ENCODE assay signal across 10 cellular contexts in the genomic region with DNA sequence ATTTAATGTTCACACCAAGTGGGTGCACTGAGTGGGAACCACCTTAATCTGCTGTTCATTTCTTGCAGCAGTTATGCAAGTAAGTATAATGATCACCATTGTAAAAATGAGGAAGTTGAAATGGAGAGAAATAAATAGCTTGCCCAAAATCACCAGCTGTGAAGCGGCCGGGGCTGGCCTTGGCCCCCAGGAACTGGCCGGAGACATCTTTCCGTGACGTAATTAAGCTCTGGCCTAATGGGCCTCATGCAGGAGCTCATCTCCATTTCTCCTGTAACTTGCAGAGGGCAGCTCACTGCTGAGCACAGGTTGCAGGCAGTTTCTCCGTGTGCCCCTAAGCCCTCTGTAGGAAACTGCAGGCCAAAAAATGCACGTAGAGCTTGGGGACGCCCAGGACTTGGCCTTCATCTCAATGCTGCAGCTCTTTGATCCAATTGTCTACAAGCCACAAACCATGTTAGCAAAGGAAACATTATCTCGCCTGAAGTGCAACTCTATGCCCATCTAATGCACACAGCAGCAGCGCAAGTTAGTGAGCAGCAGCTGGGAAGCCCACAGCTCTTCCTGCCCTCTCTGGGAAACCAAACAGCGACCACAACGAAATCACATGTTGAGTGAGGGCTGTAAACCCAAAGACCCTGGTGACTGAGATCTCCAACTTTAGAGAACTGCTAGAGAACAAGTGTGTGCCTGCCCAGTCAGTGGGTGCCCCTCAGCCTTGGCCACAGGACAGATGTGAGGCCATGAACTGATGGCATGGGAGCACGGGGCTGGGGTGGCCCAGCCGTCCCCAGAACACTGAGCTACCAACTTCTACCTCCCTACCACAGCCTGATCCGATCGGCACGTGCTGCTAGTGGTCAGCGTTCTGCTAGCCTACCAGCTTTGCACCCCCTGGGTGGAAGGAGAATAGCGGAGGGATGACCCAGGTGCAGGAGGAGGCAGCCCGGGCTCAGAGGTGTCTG. TPM values are rescaled to one million over a fixed set of nuclear protein-coding genes. Genes with fewer than 3 reads are reported as not detected.
DNase-seq lines count a peak whose midpoint lies in the region; ATAC-seq, FAIRE-seq and TF ChIP-seq lines count a peak whose summit lies in the region.
"Had no signal": no experiment of that assay in that cellular context is flagged by ENCODE, and none has a peak within 500 bp of the region (broad histone marks: within the 10 kb centered on the region; RNA-seq: fewer than 3 reads in every experiment).

No MANE protein-coding gene starts in this region.

- intact Hi-C loops in heart left ventricle (cut with DNase I): no loop called here

- H3K9me3 Mint-ChIP-seq in mesothelial cell of epicardium: no peaks in the 10 kb centered on the region

- FAIRE-seq in GM12891 (lab: Jason Lieb, UNC): peak; percentile 70
- FAIRE-seq: G401.6 had no signal

- TF ChIP-seq CTCF in heart left ventricle (IDR thresholded peaks at IDR 0.05) (no peak), mesothelial cell of epicardium (IDR thresholded peaks at IDR 0.05; ENCODE audit: unreplicated experiment) (no peak)

- H3K36me3 ChIP-seq in heart left ventricle: peaks cover 0 to 22% (median 6%) of the 10 kb centered on the region in 9 donors

- H3K36me3 Mint-ChIP-seq in mesothelial cell of epicardium: peaks cover 41% of the 10 kb centered on the region
- H3K36me3 Mint-ChIP-seq in T-helper 17 cell (ENCODE audit: low read depth): peaks cover 2% of the 10 kb centered on the region

- H3K27me3 Mint-ChIP-seq in mesothelial cell of epicardium (ENCODE audit: low read depth): no peaks in the 10 kb centered on the region
- H3K27me3 Mint-ChIP-seq in T-helper 17 cell: peaks cover 39% of the 10 kb centered on the region

- no peak overlapping the region for H3K4me3 Mint-ChIP-seq in mesothelial cell of epicardium
- H3K4me3 Mint-ChIP-seq in T-helper 17 cell: no peak overlapping the region

- peaks cover 16% of the 10 kb centered on the region for H3K4me1 Mint-ChIP-seq in mesothelial cell of epicardium
- H3K4me1 Mint-ChIP-seq in T-helper 17 cell: no peaks in the 10 kb centered on the region

- TF ChIP-seq POLR2A in GM12891 (IDR thresholded peaks at IDR 0.05; ENCODE audit: low read depth, low read length): no peak
- TF ChIP-seq POLR2A in heart left ventricle (IDR thresholded peaks at IDR 0.05): no peak

- H3K27ac Mint-ChIP-seq in mesothelial cell of epicardium (no peak overlapping the region), T-helper 17 cell (no peak overlapping the region)

- peak overlapping the region in 2 of 12 donors; percentile 0 to 32 for H3K27ac ChIP-seq in heart left ventricle

- DNase-seq in GM12891 (ENCODE audit: insufficient read length, low spot score) (no peak), heart left ventricle (peak in 4 of 5 donors; percentile 48 to 71 (median 54)), mesothelial cell of epicardium (ENCODE audit: low spot score in 2 of 2, unreplicated experiment in 2 of 2) (no peak), NCI-H82 treated with DMSO at 0.1 percent for 48 hours (lab: John Stamatoyannopoulos, UW; ENCODE audit: unreplicated experiment) (no peak), T-helper 17 cell (no peak), NCI-H510A treated with DMSO at 0.1 percent for 48 hours (lab: John Stamatoyannopoulos, UW) (no peak)

- peaks cover 0 to 26% (median 2%) of the 10 kb centered on the region in 12 donors for H3K4me1 ChIP-seq in heart left ventricle

- H3K27me3 ChIP-seq in heart left ventricle: no peaks in the 10 kb centered on the region

- no peak overlapping the region for H3K4me3 ChIP-seq in heart left ventricle

- no peaks in the 10 kb centered on the region for H3K9me3 ChIP-seq in heart left ventricle
- H3K9me3 ChIP-seq in T-helper 17 cell (ENCODE audit: control insufficient read depth, low read length, poor library complexity, severe bottlenecking): peaks cover 4% of the 10 kb centered on the region

- WGBS in heart left ventricle, 4 donors: 83 to 93% (median 88%) methylated on average over 19 to 20 of the region's 20 CpGs

- peak; percentile 68 for ATAC-seq in GM21381 (IDR thresholded peaks at IDR 0.05; ENCODE audit: unreplicated experiment)
- ATAC-seq in HG03520 (IDR thresholded peaks at IDR 0.05; ENCODE audit: unreplicated experiment): peak; percentile 63
- ATAC-seq in heart left ventricle: peak; percentile 35 to 73 (median 60)
- no peak for ATAC-seq in T-helper 17 cell
- ATAC-seq: left colon had no signal

TF ChIP-seq in GM12891, 5 proteins besides CTCF, POLR2A, EP300 and RAD21:
- TF ChIP-seq TAF1 (IDR thresholded peaks at IDR 0.05; ENCODE audit: low read depth, low read length): 0 out of 2 replicates have a peak, but pooled peaks have one; percentile 47
- peak; percentile 32; the same call in 1 of the 2 replicates for TF ChIP-seq POU2F2 (IDR thresholded peaks at IDR 0.05; ENCODE audit: low read depth, low read length)
- peak; percentile 75 for TF ChIP-seq SPI1 (IDR thresholded peaks at IDR 0.05; ENCODE audit: low read depth, low read length)
- no peak for TF ChIP-seq PAX5 (IDR thresholded peaks at IDR 0.05; ENCODE audit: insufficient read depth, low read length, severe bottlenecking)
- no peak for TF ChIP-seq POLR2AphosphoS5 (IDR thresholded peaks at IDR 0.05; ENCODE audit: low read depth, low read length)

RNA-seq across cellular contexts. Expression of gene APCDD1, which starts 28.8 kb away (rescaled TPM):
- not detected for polyA plus RNA-seq in GM12891 (2012; ENCODE audit: low read depth, missing spikeins)
- total RNA-seq in heart left ventricle (10 to 100 TPM in 7 of 9 donors, 1 to 10 TPM in 2; 7.5 to 65.4 (median 15.7) TPM), mesothelial cell of epicardium (104 to 111 TPM (median 107 TPM) in 3 replicates), T-helper 17 cell (not detected)
- 10 to 100 TPM; 10.4 to 23.6 TPM for polyA plus RNA-seq in heart left ventricle

RNA-seq across cellular contexts. Expression of gene NAPG, which starts 42.6 kb away (rescaled TPM):
- polyA plus RNA-seq in GM12891 (2012; ENCODE audit: low read depth, missing spikeins): 17.3 TPM
- total RNA-seq in heart left ventricle (10 to 100 TPM; 26.7 to 46.3 (median 35.1) TPM), mesothelial cell of epicardium (24.0 to 27.2 TPM (median 26.1 TPM) in 3 replicates), T-helper 17 cell (10 to 100 TPM; 31.2 to 37.9 TPM)
- polyA plus RNA-seq in heart left ventricle: 10 to 100 TPM; 12.7 to 28.5 TPM

Comparison
In these comparisons a context has a peak if more than half of its experiments do, and no peak if none do; other contexts are left out.
1. DNase-seq: peak in heart left ventricle (4 of 5); none in GM12891 (single experiment), mesothelial cell of epicardium (0 of 2), NCI-H82 treated with DMSO at 0.1 percent for 48 hours (single experiment), T-helper 17 cell (0 of 3) and NCI-H510A treated with DMSO at 0.1 percent for 48 hours (single experiment).
2. RNA of gene APCDD1, which starts 28.8 kb away (total RNA-seq): 104 to 111 TPM in mesothelial cell of epicardium and 7.5 to 65.4 TPM in heart left ventricle; not detected in T-helper 17 cell; every median in the first group is over 4 times any median in the second.